ENCODE assay signal across 8 cellular contexts in genomic region chr11:62497132-62497915, GRCh38. TPM values are rescaled to one million over a fixed set of nuclear protein-coding genes. Genes with fewer than 3 reads are reported as not detected.
DNase-seq lines count a peak whose midpoint lies in the region; TF ChIP-seq lines count a peak whose summit lies in the region.

No MANE protein-coding gene starts in this region.

- H3K9me3 ChIP-seq in transverse colon (no peaks in the 10 kb centered on the region), neuronal stem cell (replicated peaks in 1 of 2; ENCODE audit: control insufficient read depth in 2 of 2, insufficient read depth in 1 of 2, low read depth in 1 of 2, low read length in 2 of 2) (no peaks in the 10 kb centered on the region)

- H3K23ac ChIP-seq in neuronal stem cell (ENCODE audit: low read depth, low read length, poor library complexity), result no peak overlapping the region

- H3K9ac ChIP-seq in neuronal stem cell (ENCODE audit: low read depth, low read length, poor library complexity), result no peak overlapping the region

- H4K91ac ChIP-seq in neuronal stem cell (ENCODE audit: low read depth, low read length, poor library complexity), result no peak overlapping the region

- DNase-seq in AG08395 (ENCODE audit: low spot score), result peak; percentile 58
- DNase-seq in GM04504 (ENCODE audit: low read depth), result peak; percentile 42
- peak; percentile 74 for DNase-seq in NCI-H69 (lab: John Stamatoyannopoulos, UW)
- peak; percentile 75 to 76 for DNase-seq in cardiac fibroblast (ENCODE audit: low read depth in 2 of 2)
- DNase-seq in left kidney (ENCODE audit: low read depth, low spot score), result peak; percentile 64
- peak; percentile 62 for DNase-seq in transverse colon
- no peak for DNase-seq in GM19238 (ENCODE audit: insufficient read length, low spot score)
- DNase-seq in neuronal stem cell (ENCODE audit: low spot score), result no peak

- H3K4me1 ChIP-seq in transverse colon (peaks cover 17 to 42% (median 22%) of the 10 kb centered on the region in 4 donors), neuronal stem cell (ENCODE audit: control insufficient read depth in 2 of 2, insufficient read depth in 1 of 2, low read depth in 1 of 2, low read length in 2 of 2) (peaks cover 8 to 11% of the 10 kb centered on the region in 2 donors)

- H3K27ac ChIP-seq in transverse colon, result peak overlapping the region in 3 of 4 donors; percentile 34 to 83 (median 36)
- no peak overlapping the region for H3K27ac ChIP-seq in neuronal stem cell (replicated peaks; ENCODE audit: low read length)

- H3K18ac ChIP-seq in neuronal stem cell (ENCODE audit: low read length), result no peak overlapping the region

- no peaks in the 10 kb centered on the region for H3K27me3 ChIP-seq in transverse colon
- peaks cover 0 to 6% (median 0%) of the 10 kb centered on the region in 3 experiments for H3K27me3 ChIP-seq in neuronal stem cell (ENCODE audit: control insufficient read depth in 3 of 3, insufficient read depth in 3 of 3, low read depth in 1 of 3, low read length in 3 of 3)

- H3K4me3 ChIP-seq in cardiac fibroblast (replicated peaks in 1 of 2; ENCODE audit: low read depth in 2 of 2, low read length in 2 of 2), result no peak overlapping the region
- no peak overlapping the region for H3K4me3 ChIP-seq in transverse colon
- no peak overlapping the region for H3K4me3 ChIP-seq in neuronal stem cell (ENCODE audit: low read length in 2 of 2)

- H3K36me3 ChIP-seq in transverse colon, result no peaks in the 10 kb centered on the region
- H3K36me3 ChIP-seq in neuronal stem cell (replicated peaks in 1 of 2; ENCODE audit: control insufficient read depth in 2 of 2, insufficient read depth in 2 of 2, low read length in 2 of 2), result no peaks in the 10 kb centered on the region

- no peak overlapping the region for H2BK12ac ChIP-seq in neuronal stem cell (ENCODE audit: low read length)

- H3K14ac ChIP-seq in neuronal stem cell (ENCODE audit: low read length), result no peak overlapping the region

- TF ChIP-seq CTCF in cardiac fibroblast (IDR thresholded peaks at IDR 0.05; ENCODE audit: low read depth, low read length) (peak; percentile 18), transverse colon (IDR thresholded peaks at IDR 0.05) (peak; percentile 36 to 78 (median 48))

- no peak overlapping the region for H3K4ac ChIP-seq in neuronal stem cell (ENCODE audit: low read length)

- no peak overlapping the region for H2AK5ac ChIP-seq in neuronal stem cell (ENCODE audit: low read depth, low read length)

- TF ChIP-seq EP300 in transverse colon (IDR thresholded peaks at IDR 0.05; ENCODE audit: low read depth), result no peak

- H3K79me1 ChIP-seq in neuronal stem cell (ENCODE audit: low read depth, low read length), result no peaks in the 10 kb centered on the region

- no peak for TF ChIP-seq POLR2A in transverse colon (IDR thresholded peaks at IDR 0.05)

- intact Hi-C loops in transverse colon (cut with DNase I; ENCODE audit: low total_unique reads), result no loop called here

- in situ Hi-C loops in transverse colon (cut with MboI; ENCODE audit: low pct_ligation_motif_present in 1 of 4, low pct_unique_long_range_greater_than_20kb in 1 of 4, low sequenced_read_pairs in 3 of 4), result no loop called here

- H2AFZ ChIP-seq in neuronal stem cell (ENCODE audit: low read length), result no peak overlapping the region

- 64 to 69% methylated on average over 6 to 11 of the region's 11 CpGs for WGBS in transverse colon (ENCODE audit: low coverage in 1 of 2), 2 donors
- WGBS in neuronal stem cell (ENCODE audit: extremely low coverage in 2 of 2, insufficient read length in 2 of 2, insufficient replicate concordance in 1 of 2), 2 donors, result no CpG with 5 or more reads among the region's 11 CpGs

- H3K4me2 ChIP-seq in neuronal stem cell (ENCODE audit: insufficient read depth, low read length, poor library complexity, severe bottlenecking), result no peak overlapping the region

- H4K8ac ChIP-seq in neuronal stem cell (ENCODE audit: low read depth, low read length), result no peak overlapping the region

- H2BK120ac ChIP-seq in neuronal stem cell (ENCODE audit: low read depth, low read length), result no peak overlapping the region

- no peak overlapping the region for H2BK5ac ChIP-seq in neuronal stem cell (ENCODE audit: low read length)

- H2BK15ac ChIP-seq in neuronal stem cell (ENCODE audit: low read length), result no peak overlapping the region

RNA-seq across cellular contexts. Expression of gene AHNAK, which starts 49.3 kb away (rescaled TPM):
- total RNA-seq in transverse colon, result 1,000 to 10,000 TPM in 1 of 4 donors, 100 to 1,000 TPM in 3; 561 to 1,032 (median 742) TPM
- polyA plus RNA-seq in neuronal stem cell (2013, experiment 1 of 2), result 6.4 TPM
- polyA plus RNA-seq in neuronal stem cell (2013, experiment 2 of 2), result 6.9 TPM

Comparison
In these comparisons a context has a peak if more than half of its experiments do, and no peak if none do; other contexts are left out.
1. DNase-seq: peak in AG08395 (single experiment), GM04504 (single experiment), NCI-H69 (single experiment), cardiac fibroblast (2 of 2), left kidney (single experiment) and transverse colon (single experiment); none in GM19238 (single experiment) and neuronal stem cell (single experiment).